Comparison of ENCODE assay signal across 13 cellular contexts in the genomic region with DNA sequence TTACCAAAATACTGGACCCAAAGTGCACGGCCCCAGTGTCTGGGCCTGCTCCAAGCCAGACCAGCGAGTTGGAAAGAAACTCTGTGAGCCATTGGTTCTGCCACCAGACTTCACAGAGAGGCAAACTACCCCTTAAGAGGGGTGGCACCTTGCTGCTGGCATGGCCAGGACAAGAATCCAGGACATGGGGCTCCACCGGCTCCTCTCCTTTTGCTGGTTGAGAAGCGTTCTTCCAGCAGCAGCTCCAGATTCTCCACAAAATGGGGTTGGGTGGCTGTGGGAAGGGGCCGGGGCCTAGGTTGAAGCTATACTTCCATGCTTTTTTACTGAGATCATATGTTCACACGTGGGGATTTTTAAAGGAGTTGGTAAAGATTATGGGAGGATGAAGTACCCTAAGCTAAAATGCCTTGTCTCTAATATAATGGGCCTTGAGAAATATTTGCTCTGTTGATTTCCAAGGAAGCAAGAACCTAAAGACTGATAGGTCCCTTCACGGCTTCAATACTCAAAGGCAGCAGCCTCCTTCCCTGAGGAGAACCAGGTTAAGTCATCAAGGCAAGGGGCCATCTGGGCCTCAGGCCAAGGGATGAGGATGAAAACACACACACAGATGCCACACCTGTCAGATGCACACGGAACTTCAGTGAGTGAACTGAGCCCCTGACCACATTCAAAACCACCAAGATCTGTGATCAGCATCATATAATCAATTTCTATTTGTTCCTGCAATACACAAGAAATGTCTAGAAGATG. TPM values are rescaled to one million over a fixed set of nuclear protein-coding genes. Genes with fewer than 3 reads are reported as not detected.
DNase-seq lines count a peak whose midpoint lies in the region; ATAC-seq and TF ChIP-seq lines count a peak whose summit lies in the region.
"Had no signal": no experiment of that assay in that cellular context is flagged by ENCODE, and none has a peak within 500 bp of the region (broad histone marks: within the 10 kb centered on the region; RNA-seq: fewer than 3 reads in every experiment).

No MANE protein-coding gene starts in this region.

- DNase-seq in COLO668 (lab: John Stamatoyannopoulos, UW; ENCODE audit: unreplicated experiment) (peak; percentile 57), HFFc6 (no peak), right cardiac atrium (no peak), spleen (peak; percentile 37), neuronal stem cell (ENCODE audit: low spot score) (no peak), SKM-1 treated with dmso at 0.1 percent for 144 hours (lab: John Stamatoyannopoulos, UW; ENCODE audit: unreplicated experiment) (no peak)
- DNase-seq in activated naive CD4-positive, alpha-beta T cell treated with anti-CD3 and anti-CD28 coated beads, Interleukin-2, amount 50 U/mL, for 16 hours = no peak
- DNase-seq: CD8-positive, alpha-beta T cell; mammary epithelial cell; NCI-H1105; NCI-H526 treated with DMSO at 0.1 percent for 48 hours had no signal

- H3K4me1 Mint-ChIP-seq in HFFc6 (ENCODE audit: low read depth) = peaks cover 80% of the 10 kb centered on the region

- intact Hi-C loops in right cardiac atrium (cut with DNase I) = loop anchor here in 1 of 4 donors (10.0 kb wide), 1 partner anchor 60 kb away; no protein-coding TSS in a partner anchor
- intact Hi-C loops in spleen (cut with DNase I; ENCODE audit: low total_unique reads) = no loop called here

- no peak overlapping the region for H2AK5ac ChIP-seq in neuronal stem cell (ENCODE audit: low read depth, low read length)

- no peak overlapping the region for H3K4me2 ChIP-seq in neuronal stem cell (ENCODE audit: insufficient read depth, low read length, poor library complexity, severe bottlenecking)

- no peak overlapping the region for H2BK5ac ChIP-seq in neuronal stem cell (ENCODE audit: low read length)

- no peak overlapping the region for H3K4me3 ChIP-seq in right cardiac atrium (ENCODE audit: low read length)
- H3K4me3 ChIP-seq in spleen = no peak overlapping the region
- H3K4me3 ChIP-seq in neuronal stem cell (ENCODE audit: low read length in 2 of 2) = no peak overlapping the region

- no peak overlapping the region for H4K91ac ChIP-seq in neuronal stem cell (ENCODE audit: low read depth, low read length, poor library complexity)

- H3K9ac ChIP-seq in neuronal stem cell (ENCODE audit: low read depth, low read length, poor library complexity) = no peak overlapping the region

- WGBS in right cardiac atrium = 61% methylated on average over 8 of the region's 8 CpGs
- 84 to 95% (median 89%) methylated on average over 8 of the region's 8 CpGs for WGBS in spleen, 5 donors
- no CpG with 5 or more reads among the region's 8 CpGs for WGBS in neuronal stem cell (ENCODE audit: extremely low coverage in 2 of 2, insufficient read length in 2 of 2, insufficient replicate concordance in 1 of 2), 2 donors

- H2BK120ac ChIP-seq in neuronal stem cell (ENCODE audit: low read depth, low read length) = no peak overlapping the region

- peak overlapping the region; percentile 86 for H3K27ac Mint-ChIP-seq in HFFc6
- H3K27ac Mint-ChIP-seq: CD8-positive, alpha-beta T cell had no signal

- no peak for ATAC-seq in right cardiac atrium
- ATAC-seq: CD8-positive, alpha-beta T cell had no signal

- H3K36me3 ChIP-seq in spleen = no peaks in the 10 kb centered on the region
- H3K36me3 ChIP-seq in neuronal stem cell (replicated peaks in 1 of 2; ENCODE audit: control insufficient read depth in 2 of 2, insufficient read depth in 2 of 2, low read length in 2 of 2) = peaks cover 10 to 48% of the 10 kb centered on the region in 2 donors

- H3K4me1 ChIP-seq in right cardiac atrium (ENCODE audit: control insufficient read depth, insufficient read depth, low read length) = peaks cover 26% of the 10 kb centered on the region
- peaks cover 0 to 56% (median 27%) of the 10 kb centered on the region in 6 donors for H3K4me1 ChIP-seq in spleen
- H3K4me1 ChIP-seq in neuronal stem cell (ENCODE audit: control insufficient read depth in 2 of 2, insufficient read depth in 1 of 2, low read depth in 1 of 2, low read length in 2 of 2) = peaks cover 15 to 16% of the 10 kb centered on the region in 2 donors

- TF ChIP-seq CTCF in HFFc6 (IDR thresholded peaks at IDR 0.05) = no peak
- TF ChIP-seq CTCF in spleen (IDR thresholded peaks at IDR 0.05 in 8 of 11, conservative IDR thresholded peaks at IDR 0.05 in 3 of 11) = no peak

- H3K18ac ChIP-seq in neuronal stem cell (ENCODE audit: low read length) = no peak overlapping the region

- no peak overlapping the region for H3K23ac ChIP-seq in neuronal stem cell (ENCODE audit: low read depth, low read length, poor library complexity)

- TF ChIP-seq POLR2A in spleen (IDR thresholded peaks at IDR 0.05) = no peak

- H3K9me3 ChIP-seq in right cardiac atrium (ENCODE audit: control insufficient read depth, low read length) (no peaks in the 10 kb centered on the region), spleen (no peaks in the 10 kb centered on the region), neuronal stem cell (replicated peaks in 1 of 2; ENCODE audit: control insufficient read depth in 2 of 2, insufficient read depth in 1 of 2, low read depth in 1 of 2, low read length in 2 of 2) (peaks cover 0 to 8% of the 10 kb centered on the region in 2 donors)

- H2BK15ac ChIP-seq in neuronal stem cell (ENCODE audit: low read length) = no peak overlapping the region

- H3K27ac ChIP-seq in right cardiac atrium (ENCODE audit: low read length) = peak overlapping the region; percentile 94
- H3K27ac ChIP-seq in spleen = peak overlapping the region in 3 of 8 donors; percentile 1 to 78 (median 41)
- H3K27ac ChIP-seq in neuronal stem cell (replicated peaks; ENCODE audit: low read length) = no peak overlapping the region
- H3K27ac ChIP-seq: epithelial cell of prostate had no signal

- peaks cover 7% of the 10 kb centered on the region for H3K79me1 ChIP-seq in neuronal stem cell (ENCODE audit: low read depth, low read length)

- H3K27me3 Mint-ChIP-seq in HFFc6 (ENCODE audit: insufficient read depth) = peaks cover 2% of the 10 kb centered on the region; the same call in 1 of the 2 replicates

- no peak overlapping the region for H3K14ac ChIP-seq in neuronal stem cell (ENCODE audit: low read length)

- peak overlapping the region; percentile 93 for H3K4me3 Mint-ChIP-seq in HFFc6
- H3K4me3 Mint-ChIP-seq: CD8-positive, alpha-beta T cell; central memory CD8-positive, alpha-beta T cell had no signal

- no peak overlapping the region for H2BK12ac ChIP-seq in neuronal stem cell (ENCODE audit: low read length)

- no peaks in the 10 kb centered on the region for H3K9me3 Mint-ChIP-seq in HFFc6
- H3K9me3 Mint-ChIP-seq: CD8-positive, alpha-beta T cell; central memory CD8-positive, alpha-beta T cell had no signal

- no peak overlapping the region for H4K8ac ChIP-seq in neuronal stem cell (ENCODE audit: low read depth, low read length)

- H3K36me3 Mint-ChIP-seq in HFFc6 (ENCODE audit: low read depth) = peaks cover 54% of the 10 kb centered on the region

- no peak overlapping the region for H3K4ac ChIP-seq in neuronal stem cell (ENCODE audit: low read length)

- H3K27me3 ChIP-seq in right cardiac atrium (ENCODE audit: control insufficient read depth, insufficient read depth) (no peaks in the 10 kb centered on the region), spleen (replicated peaks in 1 of 7) (peaks cover 0 to 30% (median 0%) of the 10 kb centered on the region in 7 donors), neuronal stem cell (ENCODE audit: control insufficient read depth in 3 of 3, insufficient read depth in 3 of 3, low read depth in 1 of 3, low read length in 3 of 3) (no peaks in the 10 kb centered on the region)

- H2AFZ ChIP-seq in neuronal stem cell (ENCODE audit: low read length) = no peak overlapping the region

RNA-seq across cellular contexts. Expression of a gene that starts 3.1 kb away (rescaled TPM):
- total RNA-seq in HFFc6 (2021; fragmentation: NEBNext Ultra II Directional; extraction: Animal tissue kit (Norgen Biotek cat#: 25700)) = 100 to 1,000 TPM in 1 of 6 experiments, 10 to 100 TPM in 5; 72.4 to 118 (median 88.4) TPM
- 10 to 100 TPM; 48.0 to 69.9 (median 56.2) TPM for total RNA-seq in right cardiac atrium
- polyA plus RNA-seq in right cardiac atrium = 36.1 TPM
- total RNA-seq in spleen = 10 to 100 TPM; 13.3 to 32.7 (median 21.3) TPM
- polyA plus RNA-seq in spleen = 10 to 100 TPM in 1 of 3 donors, 1 to 10 TPM in 2; 5.0 to 11.4 (median 8.0) TPM
- 39.0 TPM for polyA plus RNA-seq in neuronal stem cell (2013, experiment 1 of 2)
- 39.1 TPM for polyA plus RNA-seq in neuronal stem cell (2013, experiment 2 of 2)

Comparison
In these comparisons a context has a peak if more than half of its experiments do, and no peak if none do; other contexts are left out.
1. DNase-seq: peak in COLO668 (single experiment) and spleen (single experiment); none in HFFc6 (single experiment), right cardiac atrium (0 of 3), neuronal stem cell (single experiment), activated naive CD4-positive, alpha-beta T cell treated with anti-CD3 and anti-CD28 coated beads, Interleukin-2, amount 50 U/mL, for 16 hours (single experiment) and SKM-1 treated with dmso at 0.1 percent for 144 hours (single experiment).